20 cellular contexts compared by ENCODE assay signal in genomic region chr7:73918926-73919693, GRCh38. TPM values are rescaled to one million over a fixed set of nuclear protein-coding genes. Genes with fewer than 3 reads are reported as not detected.
DNase-seq lines count a peak whose midpoint lies in the region; ATAC-seq and TF ChIP-seq lines count a peak whose summit lies in the region.
"Had no signal": no experiment of that assay in that cellular context is flagged by ENCODE, and none has a peak within 500 bp of the region (broad histone marks: within the 10 kb centered on the region; RNA-seq: fewer than 3 reads in every experiment).

No MANE protein-coding gene starts in this region.

- H3K9me3 ChIP-seq in ectodermal cell (ENCODE audit: control insufficient read depth, low read length) (no peaks in the 10 kb centered on the region), lower lobe of right lung (no peaks in the 10 kb centered on the region), upper lobe of left lung (no peaks in the 10 kb centered on the region)

- intact Hi-C loops in lower lobe of right lung (cut with DNase I), result no loop called here

- TF ChIP-seq CTCF in lower lobe of right lung (IDR thresholded peaks at IDR 0.05) (no peak), HFFc6 (IDR thresholded peaks at IDR 0.05) (no peak), upper lobe of left lung (IDR thresholded peaks at IDR 0.05) (no peak)

- TF ChIP-seq EP300 in upper lobe of left lung (IDR thresholded peaks at IDR 0.05), result no peak

- H3K4me3 ChIP-seq in ectodermal cell (ENCODE audit: insufficient read depth, low read depth, low read length) (peak overlapping the region; percentile 6), lower lobe of right lung (no peak overlapping the region), upper lobe of left lung (no peak overlapping the region)

- no peaks in the 10 kb centered on the region for H3K9me3 Mint-ChIP-seq in stimulated activated naive CD8-positive, alpha-beta T cell treated with anti-CD3 and anti-CD28 coated beads, Interleukin-15, Interleukin-2, amounts not matched to agents 100 ng/mL and 50 ng/mL, for 24 hours
- H3K9me3 Mint-ChIP-seq in HFFc6, result no peaks in the 10 kb centered on the region
- H3K9me3 Mint-ChIP-seq: stimulated activated naive CD8-positive, alpha-beta T cell treated with anti-CD3 and anti-CD28 coated beads, Interleukin-15, amount 100 ng/mL, for 72 hours had no signal

- no peaks in the 10 kb centered on the region for H3K36me3 ChIP-seq in ectodermal cell (ENCODE audit: control insufficient read depth, insufficient read depth, low read length)
- H3K36me3 ChIP-seq in lower lobe of right lung, result no peaks in the 10 kb centered on the region
- no peaks in the 10 kb centered on the region for H3K36me3 ChIP-seq in upper lobe of left lung

- H3K4me1 ChIP-seq in ectodermal cell (ENCODE audit: control insufficient read depth, insufficient read depth, low read length) (peaks cover 14% of the 10 kb centered on the region), lower lobe of right lung (no peaks in the 10 kb centered on the region), upper lobe of left lung (peaks cover 0 to 6% (median 5%) of the 10 kb centered on the region in 4 donors)

- WGBS in ectodermal cell, 2 experiments, result 37 to 42% methylated on average over 18 of the region's 18 CpGs
- WGBS in upper lobe of left lung, 2 donors, result 72 to 81% methylated on average over 15 to 18 of the region's 18 CpGs

- H3K27me3 ChIP-seq in ectodermal cell (ENCODE audit: control insufficient read depth, insufficient read depth, low read length, poor library complexity, severe bottlenecking), result no peaks in the 10 kb centered on the region
- H3K27me3 ChIP-seq in lower lobe of right lung (ENCODE audit: low read depth), result no peaks in the 10 kb centered on the region
- H3K27me3 ChIP-seq in upper lobe of left lung, result no peaks in the 10 kb centered on the region

- TF ChIP-seq POLR2A in upper lobe of left lung (IDR thresholded peaks at IDR 0.05), result no peak

- H3K27ac ChIP-seq in ectodermal cell (ENCODE audit: insufficient read depth, low read depth, low read length, poor library complexity, severe bottlenecking), result no peak overlapping the region
- H3K27ac ChIP-seq in lower lobe of right lung, result no peak overlapping the region
- no peak overlapping the region for H3K27ac ChIP-seq in upper lobe of left lung

- H3K4me1 Mint-ChIP-seq in stimulated activated naive CD8-positive, alpha-beta T cell treated with anti-CD3 and anti-CD28 coated beads, Interleukin-15, Interleukin-2, amounts not matched to agents 100 ng/mL and 50 ng/mL, for 24 hours (ENCODE audit: low read depth), result no peaks in the 10 kb centered on the region
- H3K4me1 Mint-ChIP-seq in HFFc6 (ENCODE audit: low read depth), result no peaks in the 10 kb centered on the region; the same call in 1 of the 2 replicates
- H3K4me1 Mint-ChIP-seq: activated CD4-positive, alpha-beta T cell treated with anti-CD3 and anti-CD28 coated beads for 36 hours; CD4-positive, alpha-beta memory T cell; stimulated activated naive CD8-positive, alpha-beta T cell treated with anti-CD3 and anti-CD28 coated beads, Interleukin-15, amount 100 ng/mL, for 72 hours had no signal

- H3K4me3 Mint-ChIP-seq in stimulated activated naive CD8-positive, alpha-beta T cell treated with anti-CD3 and anti-CD28 coated beads, Interleukin-15, Interleukin-2, amounts not matched to agents 100 ng/mL and 50 ng/mL, for 24 hours, result no peak overlapping the region
- no peak overlapping the region for H3K4me3 Mint-ChIP-seq in HFFc6
- H3K4me3 Mint-ChIP-seq: activated CD4-positive, alpha-beta T cell treated with anti-CD3 and anti-CD28 coated beads for 36 hours; CD4-positive, alpha-beta memory T cell; stimulated activated naive CD8-positive, alpha-beta T cell treated with anti-CD3 and anti-CD28 coated beads, Interleukin-15, amount 100 ng/mL, for 72 hours had no signal

- no peak for DNase-seq in stimulated activated naive CD8-positive, alpha-beta T cell treated with anti-CD3 and anti-CD28 coated beads, Interleukin-15, Interleukin-2, amounts not matched to agents 100 U/mL and 50 U/mL, for 24 hours
- DNase-seq in lower lobe of right lung (peak; percentile 16), HFFc6 (no peak), upper lobe of left lung (no peak), NCI-H1436 (lab: John Stamatoyannopoulos, UW) (no peak)
- DNase-seq: activated CD4-positive, alpha-beta T cell treated with anti-CD3 and anti-CD28 coated beads for 36 hours; activated CD8-positive, alpha-beta memory T cell treated with anti-CD3 and anti-CD28 coated beads, Interleukin-2, amount 50 U/mL, for 48 hours; activated naive CD4-positive, alpha-beta T cell; CD4-positive, alpha-beta memory T cell; cerebellar nuclear complex; DMS79 treated with DMSO at 0.1 percent for 48 hours; KBM-7; NCI-H2107; right cardiac atrium; stimulated activated naive CD8-positive, alpha-beta T cell treated with anti-CD3 and anti-CD28 coated beads, Interleukin-15, amount 100 ng/mL, for 72 hours had no signal

- no peak for ATAC-seq in stimulated activated naive CD8-positive, alpha-beta T cell treated with anti-CD3 and anti-CD28 coated beads, Interleukin-15, Interleukin-2, amounts not matched to agents 100 U/mL and 50 U/mL, for 24 hours
- ATAC-seq in lower lobe of right lung (no peak), HG02973 (IDR thresholded peaks at IDR 0.05; ENCODE audit: unreplicated experiment) (no peak), upper lobe of left lung (ENCODE audit: low FRiP score in 2 of 2) (no peak)
- ATAC-seq: activated CD4-positive, alpha-beta T cell treated with anti-CD3 and anti-CD28 coated beads for 36 hours; right cardiac atrium; stimulated activated naive CD8-positive, alpha-beta T cell treated with anti-CD3 and anti-CD28 coated beads, Interleukin-15, amount 100 ng/mL, for 72 hours had no signal

- H3K27me3 Mint-ChIP-seq in stimulated activated naive CD8-positive, alpha-beta T cell treated with anti-CD3 and anti-CD28 coated beads, Interleukin-15, Interleukin-2, amounts not matched to agents 100 ng/mL and 50 ng/mL, for 24 hours, result peaks cover 4% of the 10 kb centered on the region
- H3K27me3 Mint-ChIP-seq in HFFc6 (ENCODE audit: insufficient read depth), result peaks cover 6% of the 10 kb centered on the region

- peak overlapping the region; percentile 40 for H3K27ac Mint-ChIP-seq in stimulated activated naive CD8-positive, alpha-beta T cell treated with anti-CD3 and anti-CD28 coated beads, Interleukin-15, Interleukin-2, amounts not matched to agents 100 ng/mL and 50 ng/mL, for 24 hours
- H3K27ac Mint-ChIP-seq in HFFc6, result no peak overlapping the region
- H3K27ac Mint-ChIP-seq: activated CD4-positive, alpha-beta T cell treated with anti-CD3 and anti-CD28 coated beads for 36 hours had no signal

- H3K36me3 Mint-ChIP-seq in stimulated activated naive CD8-positive, alpha-beta T cell treated with anti-CD3 and anti-CD28 coated beads, Interleukin-15, Interleukin-2, amounts not matched to agents 100 ng/mL and 50 ng/mL, for 24 hours (ENCODE audit: low read depth), result no peaks in the 10 kb centered on the region
- peaks cover 4% of the 10 kb centered on the region; the same call in 1 of the 2 replicates for H3K36me3 Mint-ChIP-seq in HFFc6 (ENCODE audit: low read depth)
- H3K36me3 Mint-ChIP-seq: CD4-positive, alpha-beta memory T cell had no signal

RNA-seq across cellular contexts. Expression of gene TMEM270, which starts 58.2 kb away (rescaled TPM):
- not detected for polyA plus RNA-seq in ectodermal cell (2013, experiment 1 of 4)
- not detected for polyA plus RNA-seq in ectodermal cell (2013, experiment 2 of 4)
- not detected for polyA plus RNA-seq in ectodermal cell (2013, experiment 3 of 4)
- polyA plus RNA-seq in ectodermal cell (2013, experiment 4 of 4), result not detected
- not detected for total RNA-seq in lower lobe of right lung
- not detected for total RNA-seq in HFFc6 (2021; fragmentation: NEBNext Ultra II Directional; extraction: Animal tissue kit (Norgen Biotek cat#: 25700))
- not detected for total RNA-seq in upper lobe of left lung
- total RNA-seq: activated CD4-positive, alpha-beta T cell treated with anti-CD3 and anti-CD28 coated beads for 36 hours; CD4-positive, alpha-beta memory T cell; right cardiac atrium; RPMI7951; urinary bladder had no signal
- polyA plus RNA-seq: CD4-positive, alpha-beta memory T cell; right cardiac atrium had no signal
